In the genomic region with DNA sequence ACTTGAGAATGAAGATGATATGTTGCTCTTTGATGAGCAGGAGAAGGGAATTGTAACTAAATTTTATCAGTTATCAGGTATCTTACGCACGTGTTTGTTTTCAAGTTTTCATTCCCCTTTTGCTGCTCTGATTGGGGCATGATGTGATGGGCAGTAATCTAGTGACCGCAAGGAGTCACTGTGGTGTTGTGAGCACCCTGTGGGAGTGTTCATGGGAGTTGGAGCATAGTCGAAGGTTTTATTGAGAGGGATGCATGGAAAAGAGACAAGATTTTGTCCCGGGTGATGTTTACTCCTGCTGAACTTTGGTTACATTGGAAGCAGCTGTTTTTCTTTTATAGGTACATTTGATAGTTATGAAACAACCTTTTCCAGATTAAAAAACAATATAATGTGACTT, we compare ENCODE assay signal across 13 cellular contexts. TPM values are rescaled to one million over a fixed set of nuclear protein-coding genes. Genes with fewer than 3 reads are reported as not detected.
DNase-seq lines count a peak whose midpoint lies in the region; ATAC-seq, FAIRE-seq and TF ChIP-seq lines count a peak whose summit lies in the region.
"Had no signal": no experiment of that assay in that cellular context is flagged by ENCODE, and none has a peak within 500 bp of the region (broad histone marks: within the 10 kb centered on the region; RNA-seq: fewer than 3 reads in every experiment).

No MANE protein-coding gene starts in this region.

- 80% methylated on average over 5 of the region's 5 CpGs; no CpG with 5 or more reads in 1 of the 2 experiments for WGBS in H1 (ENCODE audit: extremely low coverage in 1 of 2, insufficient coverage in 1 of 2, insufficient read length in 1 of 2, insufficient replicate concordance in 2 of 2, low coverage in 1 of 2, low lambda C conversion rate in 2 of 2, missing lambda C conversion rate in 1 of 2), 2 experiments
- 93% methylated on average over 4 of the region's 5 CpGs for WGBS in mesenchymal stem cell

- TF ChIP-seq RAD21 in H1 (IDR thresholded peaks at IDR 0.05 in 1 of 2, conservative IDR thresholded peaks at IDR 0.05 in 1 of 2; ENCODE audit: low read depth in 2 of 2, low read length in 2 of 2) = peak; percentile 53 to 64

- H3K79me1 ChIP-seq in H1 (ENCODE audit: low read depth, low read length) = no peaks in the 10 kb centered on the region; the same call in none of the 2 replicates
- peaks cover 22% of the 10 kb centered on the region for H3K79me1 ChIP-seq in mesenchymal stem cell (replicated peaks; ENCODE audit: low read length, poor library complexity, severe bottlenecking)

- H3K4me3 ChIP-seq in AG04450 (ENCODE audit: low read depth, low read length) = no peak overlapping the region
- H3K4me3 ChIP-seq in H1 (ENCODE audit: extremely low read depth in 1 of 4, insufficient read depth in 2 of 4, low read depth in 3 of 4, low read length in 4 of 4) = no peak overlapping the region
- H3K4me3 ChIP-seq in mesenchymal stem cell (ENCODE audit: insufficient read depth in 1 of 2, low read depth in 1 of 2, low read length in 2 of 2) = no peak overlapping the region
- H3K4me3 ChIP-seq: ovary had no signal

- H4K20me1 ChIP-seq in H1 (replicated peaks in 1 of 2; ENCODE audit: control insufficient read depth in 1 of 2, insufficient read depth in 2 of 2, low read length in 2 of 2) = no peaks in the 10 kb centered on the region

- H3K27ac ChIP-seq in AG04450 (ENCODE audit: low read depth, low read length) (no peak overlapping the region), H1 (ENCODE audit: low read depth, low read length) (no peak overlapping the region), mesenchymal stem cell (ENCODE audit: low read length, poor library complexity, severe bottlenecking) (peak overlapping the region; percentile 77)
- H3K27ac ChIP-seq: ovary had no signal

- H3K23ac ChIP-seq in H1 (ENCODE audit: insufficient read length) = no peak overlapping the region
- H3K23ac ChIP-seq in mesenchymal stem cell (ENCODE audit: low read length in 2 of 2) = no peak overlapping the region

- H3K4me1 ChIP-seq in H1 (replicated peaks in 1 of 4; ENCODE audit: control insufficient read depth in 3 of 4, insufficient read depth in 4 of 4, low read length in 3 of 4) (peaks cover 0 to 2% (median 0%) of the 10 kb centered on the region in 4 experiments; a peak in 1 of 7 replicates), mesenchymal stem cell (ENCODE audit: control insufficient read depth, insufficient read depth, low read depth, low read length) (peaks cover 3% of the 10 kb centered on the region)

- no peak overlapping the region for H3K9ac ChIP-seq in H1 (replicated peaks in 1 of 4; ENCODE audit: extremely low read depth in 1 of 4, low read depth in 3 of 4, low read length in 3 of 4)
- H3K9ac ChIP-seq in mesenchymal stem cell (ENCODE audit: low read length) = no peak overlapping the region

- H4K5ac ChIP-seq in H1 (ENCODE audit: insufficient read length, low read depth, low read length) = no peak overlapping the region

- CTCF ChIA-PET in AG04450 (lab: Charles Lee) (interaction anchor here (0.6 to 2.4 kb wide), 2 partner anchors 216 to 224 kb away, joined by 3 to 6 read pairs; no protein-coding TSS in a partner anchor), H1 (lab: Charles Lee; ENCODE audit: partially characterized antibody) (interaction anchor here (1.0 to 2.0 kb wide), 3 partner anchors 12 to 224 kb away, joined by 4 to 8 read pairs (median 4); no protein-coding TSS in a partner anchor)

- no peak overlapping the region for H3K4me2 ChIP-seq in H1 (ENCODE audit: insufficient read depth in 1 of 2, low read depth in 2 of 2, low read length in 2 of 2)
- no peak overlapping the region for H3K4me2 ChIP-seq in mesenchymal stem cell (ENCODE audit: low read length, poor library complexity, severe bottlenecking)

- no peaks in the 10 kb centered on the region for H3K9me3 ChIP-seq in AG04450 (ENCODE audit: control insufficient read depth, insufficient read depth, low read length)
- H3K9me3 ChIP-seq in H1 (ENCODE audit: insufficient read depth in 2 of 2, low read depth in 1 of 2, low read length in 1 of 2) = no peaks in the 10 kb centered on the region
- H3K9me3 ChIP-seq in mesenchymal stem cell (ENCODE audit: control insufficient read depth, low read length) = no peaks in the 10 kb centered on the region
- H3K9me3 ChIP-seq: ovary had no signal

- TF ChIP-seq CTCF in AG04450 (IDR thresholded peaks at IDR 0.05; ENCODE audit: low read depth, low read length) (peak; percentile 34), H1 (IDR thresholded peaks at IDR 0.05; ENCODE audit: control extremely low read depth in 1 of 3, insufficient read depth in 1 of 3, low read depth in 1 of 3, low read length in 3 of 3) (peak; percentile 23 to 53 (median 45))

- ATAC-seq in HG02763 (IDR thresholded peaks at IDR 0.05; ENCODE audit: unreplicated experiment) = no peak
- ATAC-seq: left cardiac atrium had no signal

- no peak for DNase-seq in AG04450 (ENCODE audit: low read depth, low spot score)
- DNase-seq in HuH-7 (ENCODE audit: low spot score) = peak; percentile 23
- DNase-seq in H1 (ENCODE audit: low read depth in 1 of 2, low spot score in 2 of 2) = no peak
- no peak for DNase-seq in mesenchymal stem cell
- no peak for DNase-seq in NCI-H69 (lab: John Stamatoyannopoulos, UW)
- no peak for DNase-seq in COLO668 (lab: John Stamatoyannopoulos, UW; ENCODE audit: unreplicated experiment)
- DNase-seq in T1000 (lab: John Stamatoyannopoulos, UW) = no peak
- DNase-seq: activated gamma-delta T cell, left cardiac atrium, NCI-H446 treated with DMSO at 0.1 percent for 48 hours, ovary had no signal

- H2BK12ac ChIP-seq in H1 (ENCODE audit: low read depth, low read length) = no peak overlapping the region
- no peak overlapping the region for H2BK12ac ChIP-seq in mesenchymal stem cell (ENCODE audit: low read length in 2 of 2)

- no peak overlapping the region for H2AFZ ChIP-seq in H1 (ENCODE audit: low read length)
- no peak overlapping the region for H2AFZ ChIP-seq in mesenchymal stem cell (ENCODE audit: low read depth, low read length)

- H3K27me3 ChIP-seq in AG04450 (ENCODE audit: control insufficient read depth, insufficient read depth, low read length) (peaks cover 2% of the 10 kb centered on the region), H1 (replicated peaks in 1 of 4; ENCODE audit: control insufficient read depth in 3 of 4, extremely low read depth in 1 of 4, insufficient read depth in 3 of 4, low read length in 3 of 4) (no peaks in the 10 kb centered on the region), mesenchymal stem cell (ENCODE audit: control insufficient read depth in 1 of 2, insufficient read depth in 1 of 2, low read length in 2 of 2) (no peaks in the 10 kb centered on the region)
- H3K27me3 ChIP-seq: ovary had no signal

- FAIRE-seq in H1 (lab: Jason Lieb, UNC) = no peak
- FAIRE-seq: RCC 7860 had no signal

- TF ChIP-seq EP300 in H1 (IDR thresholded peaks at IDR 0.05; ENCODE audit: borderline replicate concordance in 1 of 2, low read depth in 2 of 2, low read length in 2 of 2) = no peak

- H2BK20ac ChIP-seq in H1 (ENCODE audit: low read length) = no peak overlapping the region

- H2BK15ac ChIP-seq in H1 (ENCODE audit: low read length) = no peak overlapping the region
- H2BK15ac ChIP-seq in mesenchymal stem cell (ENCODE audit: low read depth, poor library complexity, severe bottlenecking) = no peak overlapping the region

- H3K14ac ChIP-seq in H1 (ENCODE audit: insufficient read length) (no peak overlapping the region), mesenchymal stem cell (ENCODE audit: low read length in 2 of 2) (no peak overlapping the region)

- H3K4ac ChIP-seq in H1 (replicated peaks; ENCODE audit: insufficient read length, low read depth, low read length) (no peak overlapping the region), mesenchymal stem cell (ENCODE audit: low read depth in 1 of 2, low read length in 2 of 2) (no peak overlapping the region)

- 0 out of 2 replicates have a peak, but pooled peaks cover 3% of the 10 kb centered on the region for H3K23me2 ChIP-seq in H1 (ENCODE audit: low read depth, low read length)

- peaks cover 2 to 28% (median 10%) of the 10 kb centered on the region in 4 experiments for H3K36me3 ChIP-seq in H1 (ENCODE audit: control insufficient read depth in 2 of 4, insufficient read depth in 4 of 4, low read length in 3 of 4)
- peaks cover 12 to 36% of the 10 kb centered on the region in 2 experiments for H3K36me3 ChIP-seq in mesenchymal stem cell (ENCODE audit: control insufficient read depth in 1 of 2, insufficient read depth in 2 of 2, low read depth in 1 of 2, low read length in 2 of 2)
- H3K36me3 ChIP-seq: ovary had no signal

- H4K91ac ChIP-seq in H1 (replicated peaks; ENCODE audit: insufficient read length, low read length) (no peak overlapping the region), mesenchymal stem cell (ENCODE audit: low read length) (no peak overlapping the region)

- POLR2A ChIA-PET in AG04450 (lab: Yijun Ruan, JAX) = no interaction called here
- POLR2A ChIA-PET in H1 (lab: Charles Lee; ENCODE audit: partially characterized antibody) = interaction anchor here (0.5 kb wide), 1 partner anchor 13 kb away, joined by 7 read pairs; no protein-coding TSS in a partner anchor

- H3K56ac ChIP-seq in H1 (replicated peaks; ENCODE audit: insufficient read length, low read depth, low read length) = no peak overlapping the region

- H3K18ac ChIP-seq in H1 (ENCODE audit: extremely low read depth, low read length) = no peak overlapping the region
- H3K18ac ChIP-seq in mesenchymal stem cell (ENCODE audit: low read depth in 1 of 2, low read length in 2 of 2) = no peak overlapping the region

- H3K79me2 ChIP-seq in H1 (ENCODE audit: control insufficient read depth in 1 of 2, insufficient read depth in 2 of 2, low read length in 2 of 2) = no peaks in the 10 kb centered on the region; a peak in 1 of 4 replicates

- no peak for TF ChIP-seq POLR2A in H1 (IDR thresholded peaks at IDR 0.05; ENCODE audit: control extremely low read depth in 1 of 2, low read depth in 2 of 2, low read length in 2 of 2)

- no peak overlapping the region for H4K8ac ChIP-seq in H1 (ENCODE audit: extremely low read depth, insufficient read depth, low read length)
- no peak overlapping the region for H4K8ac ChIP-seq in mesenchymal stem cell (ENCODE audit: low read length)

- H2AK5ac ChIP-seq in H1 (ENCODE audit: low read depth, low read length) (no peak overlapping the region), mesenchymal stem cell (ENCODE audit: low read length, severe bottlenecking) (no peak overlapping the region)

- H2BK5ac ChIP-seq in H1 (ENCODE audit: low read depth, low read length) (no peak overlapping the region), mesenchymal stem cell (ENCODE audit: low read depth, low read length, poor library complexity, severe bottlenecking) (no peak overlapping the region)

- H2BK120ac ChIP-seq in H1 (replicated peaks; ENCODE audit: low read depth, low read length) = no peak overlapping the region
- no peak overlapping the region for H2BK120ac ChIP-seq in mesenchymal stem cell (ENCODE audit: low read depth, low read length)

RNA-seq across cellular contexts. Expression of a gene that starts 2.1 kb away (rescaled TPM):
- polyA plus RNA-seq in AG04450 (2011; rRNA removed) = 10.3 and 11.8 TPM in 2 replicates
- 7.7 and 11.5 TPM in 2 replicates for polyA minus RNA-seq in AG04450 (2011; rRNA and poly(A)+ RNA removed)
- total RNA-seq in H1 (2021; fragmentation: NEBNext Ultra II Directional; extraction: Animal tissue kit (Norgen Biotek cat#: 25700)) = 24.9 and 25.0 TPM in 2 replicates
- polyA plus RNA-seq in H1 (2011; rRNA removed) = 8.6 and 11.3 TPM in 2 replicates
- polyA plus RNA-seq in H1 (2011; cell fraction: cytosol; rRNA removed) = 17.0 TPM
- polyA plus RNA-seq in H1 (2011; cell fraction: nucleus; rRNA removed) = 22.6 TPM
- polyA plus RNA-seq in H1 (2012, experiment 1 of 2) = 14.5 to 20.6 TPM (median 16.4 TPM) in 4 replicates
- polyA plus RNA-seq in H1 (2012, experiment 2 of 2) = 1.5 TPM
- 13.9 TPM for polyA plus RNA-seq in H1 (2013, experiment 1 of 2)
- 13.2 TPM for polyA plus RNA-seq in H1 (2013, experiment 2 of 2)
- polyA minus RNA-seq in H1 (2011; rRNA and poly(A)+ RNA removed) = 12.7 and 14.4 TPM in 2 replicates
- 12.6 TPM for polyA minus RNA-seq in H1 (2011; cell fraction: cytosol; rRNA and poly(A)+ RNA removed)
- 18.4 TPM for polyA minus RNA-seq in H1 (2011; cell fraction: nucleus; rRNA and poly(A)+ RNA removed)
- polyA plus RNA-seq in mesenchymal stem cell (2013, experiment 1 of 2) = 4.5 TPM
- 5.7 TPM for polyA plus RNA-seq in mesenchymal stem cell (2013, experiment 2 of 2)
